Comparison of ENCODE assay signal across 9 cellular contexts in the genomic region with DNA sequence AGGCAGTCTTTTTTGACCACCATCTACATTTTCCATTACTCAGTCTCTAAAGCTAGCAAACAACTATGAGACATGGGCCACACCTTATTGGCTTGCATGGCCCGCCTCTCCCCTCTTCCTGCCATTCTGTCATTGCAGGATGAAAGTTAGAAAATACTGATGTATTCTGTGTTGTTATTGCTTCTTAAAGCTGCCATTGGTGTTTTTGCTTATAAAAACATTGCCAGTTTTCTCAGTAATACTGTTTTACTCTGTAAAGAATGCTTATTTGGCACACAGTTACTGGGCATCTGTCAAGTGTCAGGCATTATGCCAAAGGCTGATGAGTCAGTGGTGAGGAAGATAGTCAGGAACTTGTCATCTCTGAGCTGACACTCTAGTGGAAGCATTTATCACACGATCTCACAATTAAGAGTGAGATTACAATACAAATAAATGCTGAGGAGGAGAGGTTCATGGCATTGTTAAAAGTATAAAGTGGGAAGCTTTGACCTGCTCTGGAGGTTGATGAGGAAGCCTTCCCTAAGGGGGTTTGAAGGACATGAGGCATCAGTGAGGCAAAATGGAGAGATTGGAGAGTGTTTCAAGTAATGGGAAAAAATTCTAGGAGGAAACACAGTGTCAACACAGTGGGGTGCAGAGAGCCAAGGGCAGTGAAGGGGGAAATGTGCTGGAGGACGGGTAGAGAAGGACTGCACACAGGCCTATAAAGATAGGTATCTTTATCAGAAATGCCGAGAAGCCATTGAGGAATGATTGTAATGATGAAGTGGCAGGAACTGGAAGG. TPM values are rescaled to one million over a fixed set of nuclear protein-coding genes. Genes with fewer than 3 reads are reported as not detected.
DNase-seq lines count a peak whose midpoint lies in the region; ATAC-seq and TF ChIP-seq lines count a peak whose summit lies in the region.
"Had no signal": no experiment of that assay in that cellular context is flagged by ENCODE, and none has a peak within 500 bp of the region (broad histone marks: within the 10 kb centered on the region; RNA-seq: fewer than 3 reads in every experiment).

No MANE protein-coding gene starts in this region.

- H4K8ac ChIP-seq in mesenchymal stem cell (ENCODE audit: low read length): no peak overlapping the region

- H3K4me1 ChIP-seq in mesenchymal stem cell (ENCODE audit: control insufficient read depth, insufficient read depth, low read depth, low read length): no peaks in the 10 kb centered on the region
- no peaks in the 10 kb centered on the region for H3K4me1 ChIP-seq in CD8-positive, alpha-beta memory T cell (ENCODE audit: insufficient read depth, low read length)

- H3K9me3 ChIP-seq in mesenchymal stem cell (ENCODE audit: control insufficient read depth, low read length): no peaks in the 10 kb centered on the region
- no peaks in the 10 kb centered on the region for H3K9me3 ChIP-seq in CD8-positive, alpha-beta memory T cell (ENCODE audit: low read length)

- no peak overlapping the region for H2AK5ac ChIP-seq in mesenchymal stem cell (ENCODE audit: low read length, severe bottlenecking)

- CTCF ChIA-PET in CD8-positive, alpha-beta memory T cell (lab: Charles Lee): interaction anchor here (1.2 kb wide), 1 partner anchor 23 kb away, joined by 3 read pairs; no protein-coding TSS in a partner anchor

- H2BK5ac ChIP-seq in mesenchymal stem cell (ENCODE audit: low read depth, low read length, poor library complexity, severe bottlenecking): no peak overlapping the region

- TF ChIP-seq EP300 in Ishikawa (IDR thresholded peaks at IDR 0.05; ENCODE audit: borderline replicate concordance): no peak

- POLR2A ChIA-PET in CD8-positive, alpha-beta memory T cell (lab: Charles Lee): no interaction called here

- no peak overlapping the region for H3K14ac ChIP-seq in mesenchymal stem cell (ENCODE audit: low read length in 2 of 2)

- H3K9ac ChIP-seq in mesenchymal stem cell (ENCODE audit: low read length): no peak overlapping the region

- no peak overlapping the region for H3K23ac ChIP-seq in mesenchymal stem cell (ENCODE audit: low read length in 2 of 2)

- TF ChIP-seq RAD21 in Ishikawa (IDR thresholded peaks at IDR 0.05; ENCODE audit: low read depth): no peak

- DNase-seq in DMS 273 (lab: John Stamatoyannopoulos, UW; ENCODE audit: unreplicated experiment) (peak; percentile 79), amniotic epithelial cell (ENCODE audit: low read depth) (peak; percentile 59), mesenchymal stem cell (peak; percentile 64)
- DNase-seq in CD8-positive, alpha-beta memory T cell: no peak

- H2BK15ac ChIP-seq in mesenchymal stem cell (ENCODE audit: low read depth, poor library complexity, severe bottlenecking): no peak overlapping the region

- no peak overlapping the region for H3K4me2 ChIP-seq in mesenchymal stem cell (ENCODE audit: low read length, poor library complexity, severe bottlenecking)

- no peak overlapping the region for H3K27ac ChIP-seq in mesenchymal stem cell (ENCODE audit: low read length, poor library complexity, severe bottlenecking)
- H3K27ac ChIP-seq in CD8-positive, alpha-beta memory T cell (ENCODE audit: low read depth, low read length): no peak overlapping the region

- no peak overlapping the region for H2AFZ ChIP-seq in mesenchymal stem cell (ENCODE audit: low read depth, low read length)

- H3K36me3 Mint-ChIP-seq in CD8-positive, alpha-beta memory T cell: peaks cover 0 to 3% (median 0%) of the 10 kb centered on the region in 3 donors

- no peaks in the 10 kb centered on the region for H3K36me3 ChIP-seq in mesenchymal stem cell (ENCODE audit: control insufficient read depth in 1 of 2, insufficient read depth in 2 of 2, low read depth in 1 of 2, low read length in 2 of 2)
- no peaks in the 10 kb centered on the region for H3K36me3 ChIP-seq in CD8-positive, alpha-beta memory T cell (ENCODE audit: insufficient read depth, low read length)

- H3K18ac ChIP-seq in mesenchymal stem cell (ENCODE audit: low read depth in 1 of 2, low read length in 2 of 2): no peak overlapping the region

- WGBS in mesenchymal stem cell: 62% methylated on average over 2 of the region's 4 CpGs

- no peak overlapping the region for H3K4me3 Mint-ChIP-seq in CD8-positive, alpha-beta memory T cell
- H3K4me3 Mint-ChIP-seq: dendritic cell treated with granulocyte-macrophage colony-stimulating factor and Interleukin-4, amounts not matched to agents 40 ng/mL and 50 ng/mL, for 4 days had no signal

- peak overlapping the region in 1 of 2 experiments; percentile 15 for H3K4me3 ChIP-seq in mesenchymal stem cell (ENCODE audit: insufficient read depth in 1 of 2, low read depth in 1 of 2, low read length in 2 of 2)
- H3K4me3 ChIP-seq in CD8-positive, alpha-beta memory T cell (ENCODE audit: low read length): no peak overlapping the region

- ATAC-seq in HG02852 (IDR thresholded peaks at IDR 0.05; ENCODE audit: unreplicated experiment) (no peak), HG03457 (IDR thresholded peaks at IDR 0.05; ENCODE audit: unreplicated experiment) (no peak), HG02623 (IDR thresholded peaks at IDR 0.05; ENCODE audit: unreplicated experiment) (no peak)

- no peaks in the 10 kb centered on the region for H3K27me3 ChIP-seq in mesenchymal stem cell (ENCODE audit: control insufficient read depth in 1 of 2, insufficient read depth in 1 of 2, low read length in 2 of 2)
- H3K27me3 ChIP-seq in CD8-positive, alpha-beta memory T cell (ENCODE audit: insufficient read depth, low read length, poor library complexity, severe bottlenecking): no peaks in the 10 kb centered on the region

- no peaks in the 10 kb centered on the region for H3K4me1 Mint-ChIP-seq in CD8-positive, alpha-beta memory T cell

- H3K9me3 Mint-ChIP-seq in CD8-positive, alpha-beta memory T cell: no peaks in the 10 kb centered on the region
- H3K9me3 Mint-ChIP-seq: dendritic cell treated with granulocyte-macrophage colony-stimulating factor and Interleukin-4, amounts not matched to agents 40 ng/mL and 50 ng/mL, for 4 days had no signal

- H2BK120ac ChIP-seq in mesenchymal stem cell (ENCODE audit: low read depth, low read length): no peak overlapping the region

- H4K91ac ChIP-seq in mesenchymal stem cell (ENCODE audit: low read length): no peak overlapping the region

- no peak overlapping the region for H2BK12ac ChIP-seq in mesenchymal stem cell (ENCODE audit: low read length in 2 of 2)

- no peaks in the 10 kb centered on the region for H3K79me1 ChIP-seq in mesenchymal stem cell (replicated peaks; ENCODE audit: low read length, poor library complexity, severe bottlenecking)

- H3K4ac ChIP-seq in mesenchymal stem cell (ENCODE audit: low read depth in 1 of 2, low read length in 2 of 2): no peak overlapping the region

- H3K27me3 Mint-ChIP-seq in CD8-positive, alpha-beta memory T cell: peaks cover 0 to 4% of the 10 kb centered on the region in 2 donors

- H3K27ac Mint-ChIP-seq in CD8-positive, alpha-beta memory T cell: no peak overlapping the region
- H3K27ac Mint-ChIP-seq: dendritic cell treated with granulocyte-macrophage colony-stimulating factor and Interleukin-4, amounts not matched to agents 40 ng/mL and 50 ng/mL, for 4 days had no signal

TF ChIP-seq in Ishikawa, 13 proteins besides CTCF, POLR2A, EP300 and RAD21:
- TF ChIP-seq USF1 (IDR thresholded peaks at IDR 0.05) (no peak), NFIC (IDR thresholded peaks at IDR 0.05) (peak; percentile 53; the same call in 1 of the 2 replicates)

RNA-seq across cellular contexts. Expression of gene KLHL32, which starts 14.7 kb away (rescaled TPM):
- 0.01 TPM for polyA plus RNA-seq in mesenchymal stem cell (2013, experiment 1 of 2)
- polyA plus RNA-seq in mesenchymal stem cell (2013, experiment 2 of 2): 0.01 TPM
- under 1 TPM; 0.55 to 0.83 TPM for total RNA-seq in CD8-positive, alpha-beta memory T cell
- 0.84 TPM for polyA plus RNA-seq in CD8-positive, alpha-beta memory T cell

RNA-seq across cellular contexts. Expression of gene NDUFAF4, which starts 41.5 kb away (rescaled TPM):
- 32.0 TPM for polyA plus RNA-seq in mesenchymal stem cell (2013, experiment 1 of 2)
- polyA plus RNA-seq in mesenchymal stem cell (2013, experiment 2 of 2): 33.7 TPM
- 10 to 100 TPM; 69.3 to 76.5 TPM for total RNA-seq in CD8-positive, alpha-beta memory T cell
- 84.9 TPM for polyA plus RNA-seq in CD8-positive, alpha-beta memory T cell

Comparison
In these comparisons a context has a peak if more than half of its experiments do, and no peak if none do; other contexts are left out.
1. DNase-seq: peak in DMS 273 (single experiment), amniotic epithelial cell (single experiment) and mesenchymal stem cell (single experiment); none in CD8-positive, alpha-beta memory T cell (0 of 5).